Comparison of ENCODE assay signal across 8 cellular contexts in the genomic region with DNA sequence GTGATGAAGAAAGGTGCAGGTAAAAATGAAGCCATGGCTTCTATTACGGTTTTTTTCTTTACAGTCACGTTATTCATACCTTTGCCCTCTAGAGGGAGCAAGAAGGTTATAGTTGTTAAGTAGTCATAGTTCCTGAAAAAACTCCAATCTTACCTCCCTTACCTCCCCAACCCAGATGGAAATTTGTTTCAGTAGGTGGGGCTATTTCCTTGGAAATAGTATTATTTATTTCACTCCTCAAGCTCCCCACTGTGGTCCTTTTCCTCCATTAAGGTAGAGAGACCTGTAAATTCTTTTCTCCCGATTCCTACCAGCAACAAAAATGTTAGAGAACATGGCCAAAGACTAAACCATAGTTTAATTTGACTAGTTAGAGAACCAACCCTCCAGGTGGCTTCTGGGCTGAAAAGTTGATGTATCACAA. TPM values are rescaled to one million over a fixed set of nuclear protein-coding genes. Genes with fewer than 3 reads are reported as not detected.
DNase-seq lines count a peak whose midpoint lies in the region; ATAC-seq and TF ChIP-seq lines count a peak whose summit lies in the region.

No MANE protein-coding gene starts in this region.

- peak; percentile 70 for TF ChIP-seq CTCF in LNCaP clone FGC (IDR thresholded peaks at IDR 0.05; ENCODE audit: control insufficient read depth, extremely low read depth, insufficient read depth)
- peak; percentile 92 for TF ChIP-seq CTCF in OCI-LY7 (conservative IDR thresholded peaks at IDR 0.05; ENCODE audit: low read length)
- TF ChIP-seq CTCF in lung (IDR thresholded peaks at IDR 0.05; ENCODE audit: control extremely low read depth, extremely low read depth) = peak; percentile 39

- CTCF ChIA-PET in OCI-LY7 (lab: Charles Lee; ENCODE audit: unreplicated experiment) = no interaction called here

- intact Hi-C loops in OCI-LY7 (cut with micrococcal nuclease; ENCODE audit: unreplicated experiment) = loop anchor here (2.0 kb wide), 1 partner anchor 495 kb away; no protein-coding TSS in a partner anchor

- H3K36me3 ChIP-seq in OCI-LY7 (ENCODE audit: insufficient read depth, low read length) = no peaks in the 10 kb centered on the region
- no peaks in the 10 kb centered on the region for H3K36me3 ChIP-seq in lung (ENCODE audit: control insufficient read depth in 2 of 2, insufficient read depth in 2 of 2, low read length in 2 of 2)

- H3K4me1 ChIP-seq in OCI-LY7 (ENCODE audit: insufficient read depth, low read length, poor library complexity, severe bottlenecking) = peaks cover 6% of the 10 kb centered on the region
- H3K4me1 ChIP-seq in lung (ENCODE audit: control insufficient read depth in 2 of 2, insufficient read depth in 2 of 2, low read length in 2 of 2) = no peaks in the 10 kb centered on the region

- no peak overlapping the region for H3K4me3 ChIP-seq in LNCaP clone FGC (ENCODE audit: low read depth, low read length)
- no peak overlapping the region for H3K4me3 ChIP-seq in OCI-LY7 (ENCODE audit: low read depth, low read length, poor library complexity, severe bottlenecking)
- H3K4me3 ChIP-seq in lung = no peak overlapping the region

- no peaks in the 10 kb centered on the region for H3K27me3 ChIP-seq in lung (ENCODE audit: control insufficient read depth, insufficient read depth)

- ATAC-seq in effector memory CD8-positive, alpha-beta T cell (replicated peaks) = peak; percentile 48
- ATAC-seq in lung (ENCODE audit: insufficient read depth, low FRiP score) (peak; percentile 87), GM19395 (IDR thresholded peaks at IDR 0.05; ENCODE audit: unreplicated experiment) (no peak), HG03521 (IDR thresholded peaks at IDR 0.05; ENCODE audit: unreplicated experiment) (no peak)
- ATAC-seq in activated T-cell treated with anti-CD3 and anti-CD28 coated beads, Interleukin-2, amount 50 U/mL, for 4 hours = no peak

- H3K27ac ChIP-seq in OCI-LY7 (ENCODE audit: low read depth, low read length, poor library complexity, severe bottlenecking) (no peak overlapping the region), lung (ENCODE audit: low read depth in 1 of 2, low read length in 1 of 2) (no peak overlapping the region)

- DNase-seq in ELF-1 (ENCODE audit: low read depth, low spot score) (peak; percentile 53), LNCaP clone FGC (ENCODE audit: low read depth) (peak; percentile 65), OCI-LY7 (ENCODE audit: low spot score) (peak; percentile 67), lung (ENCODE audit: low spot score) (no peak)
- no peak for DNase-seq in effector memory CD8-positive, alpha-beta T cell
- no peak for DNase-seq in activated T-cell treated with anti-CD3 and anti-CD28 coated beads, Interleukin-2, amount 50 U/mL, for 4 hours

- peaks cover 4% of the 10 kb centered on the region; the same call in 1 of the 2 replicates for H4K20me1 ChIP-seq in OCI-LY7 (ENCODE audit: insufficient read depth, low read length)

- WGBS in lung, 2 donors = 28 to 29% methylated on average over 3 of the region's 3 CpGs

- H3K27me3 Mint-ChIP-seq in effector memory CD8-positive, alpha-beta T cell = no peaks in the 10 kb centered on the region
- no peaks in the 10 kb centered on the region for H3K27me3 Mint-ChIP-seq in activated T-cell treated with anti-CD3 and anti-CD28 coated beads, Interleukin-2, amount 50 U/mL, for 4 hours (ENCODE audit: low read depth)

- H3K9me2 ChIP-seq in OCI-LY7 (ENCODE audit: insufficient read depth, low read length) = no peaks in the 10 kb centered on the region

- H2AFZ ChIP-seq in OCI-LY7 (ENCODE audit: low read length) = no peak overlapping the region

- no peaks in the 10 kb centered on the region for H3K9me3 ChIP-seq in OCI-LY7 (ENCODE audit: low read length)
- H3K9me3 ChIP-seq in lung (ENCODE audit: control insufficient read depth in 2 of 2, insufficient read depth in 1 of 2, low read length in 1 of 2) = no peaks in the 10 kb centered on the region

- no peaks in the 10 kb centered on the region for H3K4me1 Mint-ChIP-seq in effector memory CD8-positive, alpha-beta T cell (ENCODE audit: low read depth in 2 of 2)
- no peaks in the 10 kb centered on the region for H3K4me1 Mint-ChIP-seq in activated T-cell treated with anti-CD3 and anti-CD28 coated beads, Interleukin-2, amount 50 U/mL, for 4 hours (ENCODE audit: low read depth)

- H3K4me2 ChIP-seq in OCI-LY7 (ENCODE audit: low read length) = no peak overlapping the region

- H3K36me3 Mint-ChIP-seq in effector memory CD8-positive, alpha-beta T cell (ENCODE audit: insufficient read depth) = no peaks in the 10 kb centered on the region
- peaks cover 1% of the 10 kb centered on the region for H3K36me3 Mint-ChIP-seq in activated T-cell treated with anti-CD3 and anti-CD28 coated beads, Interleukin-2, amount 50 U/mL, for 4 hours (ENCODE audit: insufficient read depth)

- no peaks in the 10 kb centered on the region for H3K9me3 Mint-ChIP-seq in effector memory CD8-positive, alpha-beta T cell
- H3K9me3 Mint-ChIP-seq in activated T-cell treated with anti-CD3 and anti-CD28 coated beads, Interleukin-2, amount 50 U/mL, for 4 hours = no peaks in the 10 kb centered on the region

- POLR2A ChIA-PET in OCI-LY7 (lab: Charles Lee) = interaction anchor here (1.0 to 1.4 kb wide), 2 partner anchors 9 to 186 kb away, joined by 4 to 6 read pairs; no protein-coding TSS in a partner anchor

- H3K27ac Mint-ChIP-seq in effector memory CD8-positive, alpha-beta T cell = no peak overlapping the region

- no peaks in the 10 kb centered on the region for H3K79me2 ChIP-seq in OCI-LY7 (ENCODE audit: insufficient read depth, low read depth, low read length)

- no TSS peak for BruUV-seq in OCI-LY7 (replicated peaks; lab: Mats Ljungman, UMichigan)

- no peak overlapping the region for H3K4me3 Mint-ChIP-seq in effector memory CD8-positive, alpha-beta T cell
- no peak overlapping the region for H3K4me3 Mint-ChIP-seq in activated T-cell treated with anti-CD3 and anti-CD28 coated beads, Interleukin-2, amount 50 U/mL, for 4 hours

RNA-seq across cellular contexts. Expression of gene TMX1, which starts 43.4 kb away (rescaled TPM):
- 33.6 and 34.3 TPM in 2 replicates for total RNA-seq in OCI-LY7 (2014; rRNA removed; shearing (Covaris generic))
- total RNA-seq in OCI-LY7 (2022) (49.8 and 59.0 TPM in 2 replicates), lung (10 to 100 TPM; 29.9 to 31.7 TPM)
- polyA plus RNA-seq in lung = 10 to 100 TPM in 1 of 2 donors, 1 to 10 TPM in 1; 6.8 to 22.8 TPM
- 10 to 100 TPM; 50.7 to 60.5 (median 60.2) TPM for total RNA-seq in activated T-cell treated with anti-CD3 and anti-CD28 coated beads, Interleukin-2, amount 50 U/mL, for 4 hours

Comparison
In these comparisons a context has a peak if more than half of its experiments do, and no peak if none do; other contexts are left out.
1. DNase-seq: peak in ELF-1 (single experiment), LNCaP clone FGC (single experiment) and OCI-LY7 (single experiment); none in effector memory CD8-positive, alpha-beta T cell (0 of 3), lung (single experiment) and activated T-cell treated with anti-CD3 and anti-CD28 coated beads, Interleukin-2, amount 50 U/mL, for 4 hours (single experiment).
2. CTCF ChIP-seq: peak in every context shown above with its lines; median percentile 92 in OCI-LY7; 70 in LNCaP clone FGC; 39 in lung.
3. ATAC-seq: peak in effector memory CD8-positive, alpha-beta T cell (single experiment) and lung (single experiment); none in GM19395 (single experiment), activated T-cell treated with anti-CD3 and anti-CD28 coated beads, Interleukin-2, amount 50 U/mL, for 4 hours (0 of 2) and HG03521 (single experiment).